Comparison of ENCODE assay signal across 12 cellular contexts in the genomic region with DNA sequence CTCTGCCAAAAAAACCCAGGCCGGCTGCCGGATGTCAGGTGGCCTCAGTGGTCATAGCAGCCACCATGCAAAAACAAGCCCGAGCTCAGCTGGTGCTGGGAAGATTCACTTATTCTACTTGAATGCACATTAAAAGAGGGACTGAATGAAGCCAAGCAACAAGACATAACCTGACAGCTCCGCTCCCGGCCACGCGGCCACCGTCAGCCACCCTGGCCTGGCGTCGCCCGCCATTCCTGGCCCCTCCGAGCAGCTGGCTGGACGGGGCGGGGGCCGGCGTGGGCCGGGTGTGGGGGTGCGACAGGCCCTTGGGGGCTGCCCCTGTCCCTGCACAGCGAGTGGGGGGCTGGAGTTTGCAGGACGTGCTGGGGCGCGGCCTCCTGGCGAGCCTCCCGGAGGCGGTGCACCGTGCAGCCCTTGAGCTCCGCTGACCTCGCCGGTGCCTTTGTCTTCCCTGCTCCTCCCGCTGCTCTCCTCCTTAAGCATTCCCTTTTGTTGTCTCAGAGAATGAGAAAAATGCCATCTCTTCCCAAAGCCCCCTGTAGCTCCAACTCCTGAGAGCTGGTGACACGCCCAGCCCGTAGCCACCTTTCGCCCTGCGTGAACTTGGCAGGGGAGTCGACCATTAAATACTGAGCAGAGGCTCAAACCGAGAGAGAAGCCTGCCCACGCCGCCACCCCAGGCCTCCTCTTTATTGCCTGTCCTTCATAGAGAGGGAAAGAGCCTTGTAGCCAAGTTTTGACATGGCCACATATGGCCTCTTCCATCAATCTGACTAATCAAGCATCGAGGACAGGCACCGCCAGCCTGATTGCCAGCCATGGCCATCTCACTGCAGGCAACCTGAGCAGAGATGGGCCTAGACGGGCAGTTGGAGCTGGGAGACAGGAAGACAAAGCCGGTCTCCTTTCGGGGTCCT.
"Had no signal": no experiment of that assay in that cellular context is flagged by ENCODE, and none has a peak within 500 bp of the region (broad histone marks: within the 10 kb centered on the region; RNA-seq: fewer than 3 reads in every experiment).

No MANE protein-coding gene starts in this region.

- H3K4me3 ChIP-seq: heart right ventricle, psoas muscle, spleen had no signal

- H3K36me3 Mint-ChIP-seq: activated naive CD4-positive, alpha-beta T cell treated with anti-CD3 and anti-CD28 coated beads, Interleukin-2, amount 50 U/mL, for 72 hours; naive B cell had no signal

- H3K27ac Mint-ChIP-seq: activated CD4-positive, alpha-beta T cell treated with anti-CD3 and anti-CD28 coated beads, Interleukin-2, amount 10 ng/mL, durations not matched to agents 7 days and 5 days; activated naive CD4-positive, alpha-beta T cell treated with anti-CD3 and anti-CD28 coated beads, Interleukin-2, amount 50 U/mL, for 72 hours; naive B cell had no signal

- H3K4me3 Mint-ChIP-seq: activated CD4-positive, alpha-beta T cell treated with anti-CD3 and anti-CD28 coated beads, Interleukin-2, amount 10 ng/mL, durations not matched to agents 7 days and 5 days; naive B cell had no signal

- H3K4me1 Mint-ChIP-seq: activated CD4-positive, alpha-beta T cell treated with anti-CD3 and anti-CD28 coated beads, Interleukin-2, amount 10 ng/mL, durations not matched to agents 7 days and 5 days; naive B cell had no signal

- H3K27me3 ChIP-seq: brain microvascular endothelial cell, foreskin keratinocyte, heart right ventricle had no signal

- H3K9me3 Mint-ChIP-seq: activated CD4-positive, alpha-beta T cell treated with anti-CD3 and anti-CD28 coated beads, Interleukin-2, amount 10 ng/mL, durations not matched to agents 7 days and 5 days; activated naive CD4-positive, alpha-beta T cell treated with anti-CD3 and anti-CD28 coated beads, Interleukin-2, amount 50 U/mL, for 72 hours; naive B cell had no signal

- H3K36me3 ChIP-seq: brain microvascular endothelial cell, spleen had no signal

- H3K4me1 ChIP-seq: foreskin keratinocyte, spleen had no signal

- H3K4me2 ChIP-seq: SK-N-SH had no signal

- ATAC-seq: activated naive CD4-positive, alpha-beta T cell treated with anti-CD3 and anti-CD28 coated beads, Interleukin-2, amount 50 U/mL, for 72 hours; foreskin keratinocyte; heart right ventricle; psoas muscle; sciatic nerve had no signal

- H3K27ac ChIP-seq: brain microvascular endothelial cell, foreskin keratinocyte, heart right ventricle, psoas muscle, spleen had no signal

- H3K9ac ChIP-seq: SK-N-SH had no signal

- DNase-seq: activated CD4-positive, alpha-beta T cell treated with anti-CD3 and anti-CD28 coated beads, Interleukin-2, amount 10 ng/mL, durations not matched to agents 7 days and 5 days; activated CD4-positive, CD25-positive, alpha-beta regulatory T cell; brain microvascular endothelial cell; foreskin keratinocyte; heart right ventricle; naive B cell; SK-N-SH; spleen; stimulated activated naive CD4-positive, alpha-beta T cell had no signal

- H3K9me3 ChIP-seq: heart right ventricle, psoas muscle, SK-N-SH, spleen had no signal
